12 cellular contexts compared by ENCODE assay signal in genomic region chr10:133276100-133276434, GRCh38. TPM values are rescaled to one million over a fixed set of nuclear protein-coding genes. Genes with fewer than 3 reads are reported as not detected.
DNase-seq lines count a peak whose midpoint lies in the region; ATAC-seq, FAIRE-seq and TF ChIP-seq lines count a peak whose summit lies in the region.
"Had no signal": no experiment of that assay in that cellular context is flagged by ENCODE, and none has a peak within 500 bp of the region (broad histone marks: within the 10 kb centered on the region; RNA-seq: fewer than 3 reads in every experiment).

No MANE protein-coding gene starts in this region.

- TF ChIP-seq CTCF in DOHH2 (IDR thresholded peaks at IDR 0.05; ENCODE audit: low read depth, low read length, poor library complexity, severe bottlenecking) (no peak), bronchial epithelial cell (IDR thresholded peaks at IDR 0.05; ENCODE audit: insufficient read depth, low read length, severe bottlenecking) (no peak), neural crest cell (conservative IDR thresholded peaks at IDR 0.05) (no peak)

- peaks cover 19% of the 10 kb centered on the region for H3K27me3 Mint-ChIP-seq in neural crest cell (ENCODE audit: low read depth)

- no peaks in the 10 kb centered on the region for H3K9me3 ChIP-seq in DOHH2 (ENCODE audit: control insufficient read depth, insufficient read depth, low read length)

- no peaks in the 10 kb centered on the region for H3K9me2 ChIP-seq in DOHH2 (replicated peaks; ENCODE audit: control insufficient read depth, low read length)

- no peaks in the 10 kb centered on the region for H3F3A ChIP-seq in DOHH2 (ENCODE audit: control insufficient read depth, insufficient read depth)

- peak overlapping the region; percentile 51 for H3K4me2 ChIP-seq in DOHH2 (ENCODE audit: low read length)

- no peak overlapping the region for H3K27ac Mint-ChIP-seq in neural crest cell (ENCODE audit: unreplicated experiment)

- no peaks in the 10 kb centered on the region for H3K36me3 Mint-ChIP-seq in neural crest cell (ENCODE audit: low read depth)

- H3K4me1 ChIP-seq in DOHH2 (ENCODE audit: control insufficient read depth, low read length), result peaks cover 37% of the 10 kb centered on the region

- FAIRE-seq in bronchial epithelial cell (lab: Jason Lieb, UNC), result no peak
- FAIRE-seq: G401.6 had no signal

- no peaks in the 10 kb centered on the region for H4K20me1 ChIP-seq in DOHH2 (ENCODE audit: control insufficient read depth, insufficient read depth, low read depth, low read length)

- DNase-seq in bronchial epithelial cell (ENCODE audit: low read depth) (no peak), neural crest cell (ENCODE audit: low read depth, low spot score) (no peak), activated gamma-delta T cell (lab: John Stamatoyannopoulos, UW) (no peak), head of caudate nucleus (no peak)
- no peak for DNase-seq in activated CD8-positive, alpha-beta memory T cell treated with anti-CD3 and anti-CD28 coated beads, Interleukin-2, amount 50 U/mL, for 48 hours
- DNase-seq: dermis blood vessel endothelial cell, NCI-H526 treated with DMSO at 0.1 percent for 48 hours had no signal

- H3K4me3 ChIP-seq in DOHH2 (ENCODE audit: low read length) (peak overlapping the region; percentile 28; the same call in 1 of the 2 replicates), bronchial epithelial cell (ENCODE audit: low read depth, low read length) (peak overlapping the region; percentile 37)

- H3K4me1 Mint-ChIP-seq in neural crest cell, result peaks cover 3% of the 10 kb centered on the region

- H3K79me2 ChIP-seq in DOHH2 (ENCODE audit: control insufficient read depth, low read length), result no peaks in the 10 kb centered on the region

- no peak overlapping the region for H3K27ac ChIP-seq in DOHH2 (ENCODE audit: low read depth, low read length)

- H3K27me3 ChIP-seq in DOHH2 (ENCODE audit: control insufficient read depth, low read length) (peaks cover 9% of the 10 kb centered on the region), bronchial epithelial cell (ENCODE audit: control insufficient read depth, insufficient read depth, low read length) (no peaks in the 10 kb centered on the region)

- peak overlapping the region; percentile 27 for H3K4me3 Mint-ChIP-seq in neural crest cell

- intact Hi-C loops in head of caudate nucleus (cut with DNase I), result no loop called here

- no peaks in the 10 kb centered on the region for H3K9me3 Mint-ChIP-seq in neural crest cell

- ATAC-seq in HG03439 (IDR thresholded peaks at IDR 0.05; ENCODE audit: unreplicated experiment) (peak; percentile 2), HG02981 (IDR thresholded peaks at IDR 0.05; ENCODE audit: unreplicated experiment) (no peak)

- H3K36me3 ChIP-seq in DOHH2 (ENCODE audit: control insufficient read depth, low read length) (no peaks in the 10 kb centered on the region), bronchial epithelial cell (ENCODE audit: control insufficient read depth, insufficient read depth, low read length) (peaks cover 8% of the 10 kb centered on the region)

RNA-seq across cellular contexts. Expression of gene ADAM8, which starts 0.6 kb away (rescaled TPM):
- total RNA-seq in bronchial epithelial cell, result 34.2 and 41.6 TPM in 2 replicates
- 3.6 and 4.5 TPM in 2 replicates for total RNA-seq in neural crest cell

RNA-seq across cellular contexts. Expression of gene TUBGCP2, which starts 32.6 kb away (rescaled TPM):
- 42.4 and 43.3 TPM in 2 replicates for total RNA-seq in bronchial epithelial cell
- 70.0 and 72.0 TPM in 2 replicates for total RNA-seq in neural crest cell

RNA-seq across cellular contexts. Expression of gene ZNF511, which starts 32.6 kb away (rescaled TPM):
- 16.4 and 23.2 TPM in 2 replicates for total RNA-seq in bronchial epithelial cell
- 62.7 and 75.6 TPM in 2 replicates for total RNA-seq in neural crest cell

RNA-seq across cellular contexts. Expression of gene VENTX, which starts 38.4 kb away (rescaled TPM):
- total RNA-seq in bronchial epithelial cell (not detected in 2 replicates), neural crest cell (not detected in 2 replicates)
- total RNA-seq: dermis blood vessel endothelial cell had no signal

RNA-seq across cellular contexts. Expression of gene UTF1, which starts 46.0 kb away (rescaled TPM):
- total RNA-seq in bronchial epithelial cell (not detected in 2 replicates), neural crest cell (not detected in 2 replicates)
- total RNA-seq: dermis blood vessel endothelial cell, myocyte had no signal
